Comparison of ENCODE assay signal across 26 cellular contexts in genomic region chr10:96906864-96907263, GRCh38.
DNase-seq lines count a peak whose midpoint lies in the region; TF ChIP-seq lines count a peak whose summit lies in the region.
"Had no signal": no experiment of that assay in that cellular context is flagged by ENCODE, and none has a peak within 500 bp of the region (broad histone marks: within the 10 kb centered on the region; RNA-seq: fewer than 3 reads in every experiment).

No MANE protein-coding gene starts in this region.

- no peak for TF ChIP-seq CTCF in GM13976 (IDR thresholded peaks at IDR 0.05; ENCODE audit: borderline replicate concordance, control extremely low read depth, extremely low read depth, insufficient read depth, missing control alignments)

- DNase-seq in Caki2 (ENCODE audit: low read depth) = peak; percentile 17
- peak; percentile 37 for DNase-seq in GM13976 (ENCODE audit: low spot score)
- peak; percentile 19 for DNase-seq in NCI-H526 treated with DMSO at 0.1 percent for 48 hours (lab: John Stamatoyannopoulos, UW)
- peak; percentile 35 for DNase-seq in left kidney (ENCODE audit: low read depth, low spot score)
- no peak for DNase-seq in stimulated activated CD4-positive, alpha-beta T cell treated with anti-CD3 and anti-CD28 coated beads, Interleukin-12 subunit alpha, Interleukin-12 subunit beta, amount 100 ng/mL, for 4 hours
- DNase-seq in NCI-H1436 treated with DMSO at 0.1 percent for 48 hours (lab: John Stamatoyannopoulos, UW) = no peak
- DNase-seq in NCI-H1417 treated with DMSO at 0.1 percent for 48 hours (lab: John Stamatoyannopoulos, UW) = no peak
- DNase-seq in DMS 273 (lab: John Stamatoyannopoulos, UW; ENCODE audit: unreplicated experiment) = no peak
- DNase-seq: activated CD4-positive, alpha-beta T cell treated with anti-CD3 and anti-CD28 coated beads for 4 hours; activated naive CD4-positive, alpha-beta T cell treated with anti-CD3 and anti-CD28 coated beads, Interleukin-2, amount 50 U/mL, for 16 hours; aorta; CD4-positive, alpha-beta T cell; cortex of kidney; DMS153; effector memory CD8-positive, alpha-beta T cell; foreskin fibroblast; H7; left colon; NCI-H1092 treated with DMSO at 0.1 percent for 48 hours; NCI-H1930; NCI-H2227 treated with DMSO at 0.1 percent for 48 hours; NCI-H69; SIG-M5; stimulated activated CD4-positive, alpha-beta T cell treated with anti-CD3 and anti-CD28 coated beads, Interleukin-15, amount 100 ng/mL, for 24 hours; stomach; thyroid gland had no signal

- in situ Hi-C loops in Caki2 (cut with HindIII; ENCODE audit: low pct_unique_long_range_greater_than_20kb, low sequenced_read_pairs) (no loop called here), GM13976 (cut with MboI; ENCODE audit: low sequenced_read_pairs, unreplicated experiment) (no loop called here)

Comparison
In these comparisons a context has a peak if more than half of its experiments do, and no peak if none do; other contexts are left out.
1. DNase-seq: peak in Caki2 (single experiment), GM13976 (single experiment), NCI-H526 treated with DMSO at 0.1 percent for 48 hours (single experiment) and left kidney (single experiment); none in stimulated activated CD4-positive, alpha-beta T cell treated with anti-CD3 and anti-CD28 coated beads, Interleukin-12 subunit alpha, Interleukin-12 subunit beta, amount 100 ng/mL, for 4 hours (single experiment), NCI-H1436 treated with DMSO at 0.1 percent for 48 hours (single experiment), NCI-H1417 treated with DMSO at 0.1 percent for 48 hours (single experiment) and DMS 273 (single experiment).